In the genomic region with DNA sequence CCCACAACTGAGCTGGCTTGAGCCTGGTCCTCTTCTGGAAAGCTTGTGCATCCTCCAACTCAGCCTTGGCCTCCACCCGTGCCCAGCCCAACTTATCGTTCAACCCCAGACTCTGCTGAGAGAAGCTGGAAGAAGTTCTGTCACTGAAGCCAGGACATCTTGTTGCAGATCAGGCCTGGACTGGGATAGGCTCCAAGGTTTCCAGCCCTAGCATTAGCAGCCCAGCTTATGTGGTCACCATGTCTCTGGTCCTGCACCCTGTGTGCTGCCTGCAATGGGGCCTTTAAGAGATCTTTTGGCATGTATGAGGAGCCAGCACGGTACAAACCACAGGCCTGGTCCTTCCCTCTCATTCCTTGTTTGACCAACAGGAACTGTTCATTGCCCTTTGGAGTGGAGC, we compare ENCODE assay signal across 1 cellular context.
TF ChIP-seq lines count a peak whose summit lies in the region.

No MANE protein-coding gene starts in this region.

TF ChIP-seq in SK-N-SH, 30 proteins besides CTCF, POLR2A, EP300 and RAD21 (continued from another document):
- TF ChIP-seq, protein P1, sequence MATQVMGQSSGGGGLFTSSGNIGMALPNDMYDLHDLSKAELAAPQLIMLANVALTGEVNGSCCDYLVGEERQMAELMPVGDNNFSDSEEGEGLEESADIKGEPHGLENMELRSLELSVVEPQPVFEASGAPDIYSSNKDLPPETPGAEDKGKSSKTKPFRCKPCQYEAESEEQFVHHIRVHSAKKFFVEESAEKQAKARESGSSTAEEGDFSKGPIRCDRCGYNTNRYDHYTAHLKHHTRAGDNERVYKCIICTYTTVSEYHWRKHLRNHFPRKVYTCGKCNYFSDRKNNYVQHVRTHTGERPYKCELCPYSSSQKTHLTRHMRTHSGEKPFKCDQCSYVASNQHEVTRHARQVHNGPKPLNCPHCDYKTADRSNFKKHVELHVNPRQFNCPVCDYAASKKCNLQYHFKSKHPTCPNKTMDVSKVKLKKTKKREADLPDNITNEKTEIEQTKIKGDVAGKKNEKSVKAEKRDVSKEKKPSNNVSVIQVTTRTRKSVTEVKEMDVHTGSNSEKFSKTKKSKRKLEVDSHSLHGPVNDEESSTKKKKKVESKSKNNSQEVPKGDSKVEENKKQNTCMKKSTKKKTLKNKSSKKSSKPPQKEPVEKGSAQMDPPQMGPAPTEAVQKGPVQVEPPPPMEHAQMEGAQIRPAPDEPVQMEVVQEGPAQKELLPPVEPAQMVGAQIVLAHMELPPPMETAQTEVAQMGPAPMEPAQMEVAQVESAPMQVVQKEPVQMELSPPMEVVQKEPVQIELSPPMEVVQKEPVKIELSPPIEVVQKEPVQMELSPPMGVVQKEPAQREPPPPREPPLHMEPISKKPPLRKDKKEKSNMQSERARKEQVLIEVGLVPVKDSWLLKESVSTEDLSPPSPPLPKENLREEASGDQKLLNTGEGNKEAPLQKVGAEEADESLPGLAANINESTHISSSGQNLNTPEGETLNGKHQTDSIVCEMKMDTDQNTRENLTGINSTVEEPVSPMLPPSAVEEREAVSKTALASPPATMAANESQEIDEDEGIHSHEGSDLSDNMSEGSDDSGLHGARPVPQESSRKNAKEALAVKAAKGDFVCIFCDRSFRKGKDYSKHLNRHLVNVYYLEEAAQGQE (IDR thresholded peaks at IDR 0.05; ENCODE audit: low read depth, low read length), result no peak
- TF ChIP-seq RXRA (IDR thresholded peaks at IDR 0.05; ENCODE audit: borderline replicate concordance, low read depth) (no peak), SIN3A (IDR thresholded peaks at IDR 0.05; ENCODE audit: borderline replicate concordance, low read depth, low read length) (no peak), PBX3 (IDR thresholded peaks at IDR 0.05) (no peak), FOXM1 (IDR thresholded peaks at IDR 0.05; ENCODE audit: low read depth) (no peak), GATA2 (CRISPR knock-in tag; IDR thresholded peaks at IDR 0.05) (no peak), TCF12 (IDR thresholded peaks at IDR 0.05) (no peak)
- TF ChIP-seq, protein P2, sequence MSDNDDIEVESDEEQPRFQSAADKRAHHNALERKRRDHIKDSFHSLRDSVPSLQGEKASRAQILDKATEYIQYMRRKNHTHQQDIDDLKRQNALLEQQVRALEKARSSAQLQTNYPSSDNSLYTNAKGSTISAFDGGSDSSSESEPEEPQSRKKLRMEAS (IDR thresholded peaks at IDR 0.05; ENCODE audit: low read depth), result no peak
